19 cellular contexts compared by ENCODE assay signal in genomic region chr15:29853211-29853987, GRCh38. TPM values are rescaled to one million over a fixed set of nuclear protein-coding genes. Genes with fewer than 3 reads are reported as not detected.
"Had no signal": no experiment of that assay in that cellular context is flagged by ENCODE, and none has a peak within 500 bp of the region (broad histone marks: within the 10 kb centered on the region; RNA-seq: fewer than 3 reads in every experiment).

No MANE protein-coding gene starts in this region.

- H3K36me3 ChIP-seq: colonic mucosa, esophagus squamous epithelium, lower lobe of right lung, ovary, suprapubic skin, vagina had no signal

- H3K27ac ChIP-seq: colonic mucosa, esophagus squamous epithelium, lower lobe of right lung, ovary, suprapubic skin, vagina had no signal

- H3K4me1 ChIP-seq: colonic mucosa, lower lobe of right lung, suprapubic skin, vagina had no signal

- DNase-seq: colonic mucosa; effector memory CD4-positive, alpha-beta T cell; erythroblast; esophagus squamous epithelium; left ventricle myocardium superior; lower lobe of right lung; naive thymus-derived CD8-positive, alpha-beta T cell; occipital lobe; ovary; posterior cingulate gyrus; stimulated activated CD4-positive, alpha-beta T cell treated with anti-CD3 and anti-CD28 coated beads, Interleukin-12 subunit alpha, Interleukin-12 subunit beta, amount 100 ng/mL, for 4 hours; stimulated activated CD4-positive, alpha-beta T cell treated with anti-CD3 and anti-CD28 coated beads, Interleukin-1b, Interleukin-23, amount 100 ng/mL, for 48 hours; stimulated activated CD4-positive, alpha-beta T cell treated with anti-CD3 and anti-CD28 coated beads, Interleukin-4, amount 100 ng/mL, for 1 hour; stimulated activated CD8-positive, alpha-beta memory T cell treated with anti-CD3 and anti-CD28 coated beads, Interleukin-4, amount 100 ng/mL, for 48 hours; stimulated activated naive CD4-positive, alpha-beta T cell; stimulated activated naive CD8-positive, alpha-beta T cell treated with anti-CD3 and anti-CD28 coated beads, Interleukin-15, amount 100 ng/mL, for 72 hours had no signal

- H3K4me3 ChIP-seq: colonic mucosa, esophagus squamous epithelium, lower lobe of right lung, ovary, smooth muscle cell, suprapubic skin, vagina had no signal

- H3K27me3 ChIP-seq: colonic mucosa, esophagus squamous epithelium, ovary, suprapubic skin, vagina had no signal

- H3K9me3 ChIP-seq: colonic mucosa, lower lobe of right lung, ovary, suprapubic skin, vagina had no signal

RNA-seq across cellular contexts. Expression of gene TJP1, which starts 31.1 kb away (rescaled TPM):
- total RNA-seq: naive thymus-derived CD8-positive, alpha-beta T cell had no signal
